ENCODE assay signal across 20 cellular contexts in genomic region chr11:68678031-68678441, GRCh38. TPM values are rescaled to one million over a fixed set of nuclear protein-coding genes. Genes with fewer than 3 reads are reported as not detected.
DNase-seq lines count a peak whose midpoint lies in the region; FAIRE-seq and TF ChIP-seq lines count a peak whose summit lies in the region.
"Had no signal": no experiment of that assay in that cellular context is flagged by ENCODE, and none has a peak within 500 bp of the region (broad histone marks: within the 10 kb centered on the region; RNA-seq: fewer than 3 reads in every experiment).

No MANE protein-coding gene starts in this region.

- H3K4me3 ChIP-seq in H1 (ENCODE audit: extremely low read depth in 1 of 4, insufficient read depth in 2 of 4, low read depth in 3 of 4, low read length in 4 of 4) (no peak overlapping the region), GM23248 (no peak overlapping the region), MM.1S (ENCODE audit: low read length) (no peak overlapping the region)
- H3K4me3 ChIP-seq: GM12878, MG63, PC-9 had no signal

- no peak overlapping the region for H3K27ac Mint-ChIP-seq in activated naive CD4-positive, alpha-beta T cell treated with anti-CD3 and anti-CD28 coated beads, Interleukin-2, amount 10 ng/mL, durations not matched to agents 7 days and 5 days
- H3K27ac Mint-ChIP-seq in activated naive CD4-positive, alpha-beta T cell treated with anti-CD3 and anti-CD28 coated beads for 36 hours, result no peak overlapping the region

- peaks cover 30% of the 10 kb centered on the region for H3K27me3 Mint-ChIP-seq in activated naive CD4-positive, alpha-beta T cell treated with anti-CD3 and anti-CD28 coated beads, Interleukin-2, amount 10 ng/mL, durations not matched to agents 7 days and 5 days
- H3K27me3 Mint-ChIP-seq in activated naive CD4-positive, alpha-beta T cell treated with anti-CD3 and anti-CD28 coated beads for 36 hours (ENCODE audit: low read depth), result peaks cover 5% of the 10 kb centered on the region

- H3K9me2 ChIP-seq in GM23248 (ENCODE audit: insufficient read depth) (no peaks in the 10 kb centered on the region), MM.1S (replicated peaks; ENCODE audit: insufficient read depth, low read length) (no peaks in the 10 kb centered on the region)
- H3K9me2 ChIP-seq: SK-N-SH had no signal

- no peaks in the 10 kb centered on the region for H3K23me2 ChIP-seq in H1 (ENCODE audit: low read depth, low read length)

- H3K4me1 Mint-ChIP-seq in activated naive CD4-positive, alpha-beta T cell treated with anti-CD3 and anti-CD28 coated beads, Interleukin-2, amount 10 ng/mL, durations not matched to agents 7 days and 5 days, result no peaks in the 10 kb centered on the region
- H3K4me1 Mint-ChIP-seq in activated naive CD4-positive, alpha-beta T cell treated with anti-CD3 and anti-CD28 coated beads for 36 hours (ENCODE audit: low read depth), result no peaks in the 10 kb centered on the region

- H4K91ac ChIP-seq in H1 (replicated peaks; ENCODE audit: insufficient read length, low read length), result peak overlapping the region; percentile 44

- no peak overlapping the region for H4K5ac ChIP-seq in H1 (ENCODE audit: insufficient read length, low read depth, low read length)

- H3K79me2 ChIP-seq in H1 (ENCODE audit: control insufficient read depth in 1 of 2, insufficient read depth in 2 of 2, low read length in 2 of 2) (no peaks in the 10 kb centered on the region), GM23248 (ENCODE audit: insufficient read depth) (no peaks in the 10 kb centered on the region), MM.1S (ENCODE audit: low read length) (no peaks in the 10 kb centered on the region)

- H3K9me3 ChIP-seq in H1 (ENCODE audit: insufficient read depth in 2 of 2, low read depth in 1 of 2, low read length in 1 of 2) (no peaks in the 10 kb centered on the region), GM23248 (ENCODE audit: low read depth) (no peaks in the 10 kb centered on the region), MM.1S (replicated peaks; ENCODE audit: insufficient read depth, low read length) (no peaks in the 10 kb centered on the region)
- H3K9me3 ChIP-seq: MG63, SK-N-SH had no signal

- in situ Hi-C loops in GM23248 (cut with MboI), result no loop called here

- TF ChIP-seq RAD21 in H1 (IDR thresholded peaks at IDR 0.05 in 1 of 2, conservative IDR thresholded peaks at IDR 0.05 in 1 of 2; ENCODE audit: low read depth in 2 of 2, low read length in 2 of 2), result no peak

- H2BK120ac ChIP-seq in H1 (replicated peaks; ENCODE audit: low read depth, low read length), result no peak overlapping the region

- no peaks in the 10 kb centered on the region; a peak in 1 of 8 replicates for H3K36me3 ChIP-seq in H1 (ENCODE audit: control insufficient read depth in 2 of 4, insufficient read depth in 4 of 4, low read length in 3 of 4)
- no peaks in the 10 kb centered on the region for H3K36me3 ChIP-seq in GM23248 (ENCODE audit: low read depth)
- no peaks in the 10 kb centered on the region for H3K36me3 ChIP-seq in MM.1S (replicated peaks; ENCODE audit: insufficient read depth, low read length)
- H3K36me3 ChIP-seq: MG63 had no signal

- no peaks in the 10 kb centered on the region for H3K79me1 ChIP-seq in H1 (ENCODE audit: low read depth, low read length)

- H3K23ac ChIP-seq in H1 (ENCODE audit: insufficient read length), result no peak overlapping the region

- no peak overlapping the region for H3K4me3 Mint-ChIP-seq in activated naive CD4-positive, alpha-beta T cell treated with anti-CD3 and anti-CD28 coated beads, Interleukin-2, amount 10 ng/mL, durations not matched to agents 7 days and 5 days
- no peak overlapping the region for H3K4me3 Mint-ChIP-seq in activated naive CD4-positive, alpha-beta T cell treated with anti-CD3 and anti-CD28 coated beads for 36 hours

- H2BK12ac ChIP-seq in H1 (ENCODE audit: low read depth, low read length), result peak overlapping the region; percentile 77; the same call in 1 of the 2 replicates

- CTCF ChIA-PET in activated naive CD4-positive, alpha-beta T cell treated with anti-CD3 and anti-CD28 coated beads, Interleukin-2, amount 10 ng/mL, durations not matched to agents 7 days and 5 days (lab: Charles Lee), result interaction anchor here (0.7 kb wide), 1 partner anchor 120 kb away, joined by 4 read pairs; no protein-coding TSS in a partner anchor
- CTCF ChIA-PET in activated naive CD4-positive, alpha-beta T cell treated with anti-CD3 and anti-CD28 coated beads for 36 hours (lab: Charles Lee), result no interaction called here
- CTCF ChIA-PET in H1 (lab: Charles Lee; ENCODE audit: partially characterized antibody), result interaction anchor here (0.6 to 1.7 kb wide), 6 partner anchors 8 to 166 kb away, joined by 3 to 6 read pairs (median 3); no protein-coding TSS in a partner anchor

- H3K4me1 ChIP-seq in H1 (replicated peaks in 1 of 4; ENCODE audit: control insufficient read depth in 3 of 4, insufficient read depth in 4 of 4, low read length in 3 of 4), result peaks cover 0 to 5% (median 2%) of the 10 kb centered on the region in 4 experiments; a peak in 4 of 7 replicates
- H3K4me1 ChIP-seq in GM23248 (ENCODE audit: insufficient read depth), result peaks cover 15% of the 10 kb centered on the region
- no peaks in the 10 kb centered on the region for H3K4me1 ChIP-seq in MM.1S (ENCODE audit: low read length)

- POLR2A ChIA-PET in H1 (lab: Charles Lee; ENCODE audit: partially characterized antibody), result interaction anchor here (0.7 to 3.0 kb wide), 5 partner anchors 7 to 130 kb away, joined by 3 to 13 read pairs (median 4); no protein-coding TSS in a partner anchor

- H2AFZ ChIP-seq in H1 (ENCODE audit: low read length) (no peak overlapping the region), GM23248 (no peak overlapping the region), MM.1S (ENCODE audit: low read length) (no peak overlapping the region)
- H2AFZ ChIP-seq: PC-9 had no signal

- H3K27me3 ChIP-seq in H1 (replicated peaks in 1 of 4; ENCODE audit: control insufficient read depth in 3 of 4, extremely low read depth in 1 of 4, insufficient read depth in 3 of 4, low read length in 3 of 4), result peaks cover 0 to 7% (median 5%) of the 10 kb centered on the region in 4 experiments; a peak in 6 of 7 replicates
- H3K27me3 ChIP-seq in GM23248 (replicated peaks; ENCODE audit: insufficient read depth), result no peaks in the 10 kb centered on the region
- peaks cover 56% of the 10 kb centered on the region for H3K27me3 ChIP-seq in MM.1S (replicated peaks; ENCODE audit: insufficient read depth, low read length)
- H3K27me3 ChIP-seq: MG63 had no signal

- 91% methylated on average over 15 of the region's 15 CpGs; no CpG with 5 or more reads in 1 of the 2 experiments for WGBS in H1 (ENCODE audit: extremely low coverage in 1 of 2, insufficient coverage in 1 of 2, insufficient read length in 1 of 2, insufficient replicate concordance in 2 of 2, low coverage in 1 of 2, low lambda C conversion rate in 2 of 2, missing lambda C conversion rate in 1 of 2), 2 experiments
- 77 to 80% methylated on average over 15 of the region's 15 CpGs for WGBS in GM23248 (ENCODE audit: low coverage in 1 of 2, low lambda C conversion rate in 2 of 2, missing lambda C conversion rate in 2 of 2), 2 experiments

- TF ChIP-seq CTCF in H1 (IDR thresholded peaks at IDR 0.05; ENCODE audit: control extremely low read depth in 1 of 3, insufficient read depth in 1 of 3, low read depth in 1 of 3, low read length in 3 of 3) (no peak), MM.1S (IDR thresholded peaks at IDR 0.05; ENCODE audit: low read length) (no peak)

- no peak overlapping the region for H3K14ac ChIP-seq in H1 (ENCODE audit: insufficient read length)

- H4K20me1 ChIP-seq in H1 (replicated peaks in 1 of 2; ENCODE audit: control insufficient read depth in 1 of 2, insufficient read depth in 2 of 2, low read length in 2 of 2) (no peaks in the 10 kb centered on the region), GM23248 (ENCODE audit: insufficient read depth) (no peaks in the 10 kb centered on the region), MM.1S (ENCODE audit: insufficient read depth, low read length) (no peaks in the 10 kb centered on the region)

- no peak overlapping the region for H4K8ac ChIP-seq in H1 (ENCODE audit: extremely low read depth, insufficient read depth, low read length)

- H3K56ac ChIP-seq in H1 (replicated peaks; ENCODE audit: insufficient read length, low read depth, low read length), result no peak overlapping the region

- no peak for TF ChIP-seq EP300 in H1 (IDR thresholded peaks at IDR 0.05; ENCODE audit: borderline replicate concordance in 1 of 2, low read depth in 2 of 2, low read length in 2 of 2)

- no peak for FAIRE-seq in H1 (lab: Jason Lieb, UNC)
- FAIRE-seq: GM12878 had no signal

- intact Hi-C loops in activated naive CD4-positive, alpha-beta T cell treated with anti-CD3 and anti-CD28 coated beads for 36 hours (cut with micrococcal nuclease), result no loop called here
- intact Hi-C loops in posterior vena cava (cut with DNase I), result no loop called here

- H3K18ac ChIP-seq in H1 (ENCODE audit: extremely low read depth, low read length), result 0 out of 2 replicates have a peak overlapping the region, but pooled peaks have one; percentile 6

- H3K9me3 Mint-ChIP-seq in activated naive CD4-positive, alpha-beta T cell treated with anti-CD3 and anti-CD28 coated beads, Interleukin-2, amount 10 ng/mL, durations not matched to agents 7 days and 5 days, result peaks cover 1% of the 10 kb centered on the region
- peaks cover 2% of the 10 kb centered on the region for H3K9me3 Mint-ChIP-seq in activated naive CD4-positive, alpha-beta T cell treated with anti-CD3 and anti-CD28 coated beads for 36 hours

- H2BK15ac ChIP-seq in H1 (ENCODE audit: low read length), result 0 out of 2 replicates have a peak overlapping the region, but pooled peaks have one; percentile 95

- H3K4me2 ChIP-seq in H1 (ENCODE audit: insufficient read depth in 1 of 2, low read depth in 2 of 2, low read length in 2 of 2) (no peak overlapping the region), GM23248 (ENCODE audit: unreplicated experiment) (no peak overlapping the region), MM.1S (ENCODE audit: low read depth, low read length) (no peak overlapping the region)

- no peak for TF ChIP-seq POLR2A in H1 (IDR thresholded peaks at IDR 0.05; ENCODE audit: control extremely low read depth in 1 of 2, low read depth in 2 of 2, low read length in 2 of 2)

- no peak overlapping the region for H3K27ac ChIP-seq in H1 (ENCODE audit: low read depth, low read length)
- H3K27ac ChIP-seq in GM23248, result no peak overlapping the region
- no peak overlapping the region for H3K27ac ChIP-seq in MM.1S (ENCODE audit: low read length)
- H3K27ac ChIP-seq: PC-9 had no signal

- no peak overlapping the region for H2AK5ac ChIP-seq in H1 (ENCODE audit: low read depth, low read length)

- H3K4ac ChIP-seq in H1 (replicated peaks; ENCODE audit: insufficient read length, low read depth, low read length), result no peak overlapping the region

- peak; percentile 8 for DNase-seq in activated naive CD4-positive, alpha-beta T cell treated with anti-CD3 and anti-CD28 coated beads, Interleukin-2, amount 10 ng/mL, durations not matched to agents 7 days and 5 days
- DNase-seq in activated naive CD4-positive, alpha-beta T cell treated with anti-CD3 and anti-CD28 coated beads for 36 hours, result no peak
- DNase-seq in D341Med (ENCODE audit: low spot score) (peak; percentile 26), H1 (ENCODE audit: low read depth in 1 of 2, low spot score in 2 of 2) (no peak), posterior vena cava (ENCODE audit: low spot score) (peak; percentile 49), NCI-H2029 treated with DMSO at 0.1 percent for 48 hours (lab: John Stamatoyannopoulos, UW) (no peak), GM23248 (no peak), MM.1S (no peak)
- DNase-seq: AML-193, GOT3, NCI-H1048, NCI-H1417 treated with DMSO at 0.1 percent for 48 hours, NCI-H187 treated with DMSO at 0.1 percent for 48 hours, NCI-H510A, NCI-H748 treated with DMSO at 0.1 percent for 48 hours had no signal

- H3F3A ChIP-seq in GM23248 (ENCODE audit: insufficient read depth), result peaks cover 15% of the 10 kb centered on the region
- H3F3A ChIP-seq in MM.1S (ENCODE audit: insufficient read depth, low read length), result no peaks in the 10 kb centered on the region

- H3K9ac ChIP-seq in H1 (replicated peaks in 1 of 4; ENCODE audit: extremely low read depth in 1 of 4, low read depth in 3 of 4, low read length in 3 of 4) (no peak overlapping the region), GM23248 (no peak overlapping the region), MM.1S (ENCODE audit: low read length) (no peak overlapping the region)
- H3K9ac ChIP-seq: SK-N-SH had no signal

- H2BK5ac ChIP-seq in H1 (ENCODE audit: low read depth, low read length), result no peak overlapping the region

- peak overlapping the region; percentile 98 for H2BK20ac ChIP-seq in H1 (ENCODE audit: low read length)

- no peaks in the 10 kb centered on the region for H3K36me3 Mint-ChIP-seq in activated naive CD4-positive, alpha-beta T cell treated with anti-CD3 and anti-CD28 coated beads, Interleukin-2, amount 10 ng/mL, durations not matched to agents 7 days and 5 days
- H3K36me3 Mint-ChIP-seq in activated naive CD4-positive, alpha-beta T cell treated with anti-CD3 and anti-CD28 coated beads for 36 hours (ENCODE audit: low read depth), result no peaks in the 10 kb centered on the region

RNA-seq across cellular contexts. Expression of gene GAL, which starts 6.3 kb away (rescaled TPM):
- 1 to 10 TPM; 3.6 to 3.9 TPM for total RNA-seq in activated naive CD4-positive, alpha-beta T cell treated with anti-CD3 and anti-CD28 coated beads for 36 hours
- total RNA-seq in H1 (2021; fragmentation: NEBNext Ultra II Directional; extraction: Animal tissue kit (Norgen Biotek cat#: 25700)), result 233 and 234 TPM in 2 replicates
- 81.8 and 124 TPM in 2 replicates for polyA plus RNA-seq in H1 (2011; rRNA removed)
- polyA plus RNA-seq in H1 (2011; cell fraction: cytosol; rRNA removed), result 93.5 TPM
- polyA plus RNA-seq in H1 (2011; cell fraction: nucleus; rRNA removed), result 72.9 TPM
- polyA plus RNA-seq in H1 (2012, experiment 1 of 2), result 113 to 133 TPM (median 127 TPM) in 4 replicates
- polyA plus RNA-seq in H1 (2012, experiment 2 of 2), result 189 TPM
- polyA plus RNA-seq in H1 (2013, experiment 1 of 2), result 495 TPM
- polyA plus RNA-seq in H1 (2013, experiment 2 of 2), result 562 TPM
- 19.7 and 28.9 TPM in 2 replicates for polyA minus RNA-seq in H1 (2011; rRNA and poly(A)+ RNA removed)
- polyA minus RNA-seq in H1 (2011; cell fraction: cytosol; rRNA and poly(A)+ RNA removed), result 55.9 TPM
- 29.4 TPM for polyA minus RNA-seq in H1 (2011; cell fraction: nucleus; rRNA and poly(A)+ RNA removed)
- total RNA-seq in posterior vena cava, result under 1 TPM in 1 of 2 donors, not detected in 1; 0.52 TPM
- total RNA-seq in GM23248 (2014; rRNA removed; shearing (Covaris generic)), result 0.97 and 1.5 TPM in 2 replicates
- polyA plus RNA-seq in GM23248 (2016; fragmentation: Nextera tagmentation; extraction: Ambion mirVana), result 22.1 and 24.7 TPM in 2 replicates
- total RNA-seq: GM12878, LHCN-M2 had no signal

Comparison
In these comparisons a context has a peak if more than half of its experiments do, and no peak if none do; other contexts are left out.
1. DNase-seq: peak in activated naive CD4-positive, alpha-beta T cell treated with anti-CD3 and anti-CD28 coated beads, Interleukin-2, amount 10 ng/mL, durations not matched to agents 7 days and 5 days (single experiment), D341Med (single experiment) and posterior vena cava (single experiment); none in activated naive CD4-positive, alpha-beta T cell treated with anti-CD3 and anti-CD28 coated beads for 36 hours (single experiment), H1 (0 of 2), NCI-H2029 treated with DMSO at 0.1 percent for 48 hours (single experiment), GM23248 (single experiment) and MM.1S (single experiment).
2. RNA of gene GAL, which starts 6.3 kb away (total RNA-seq): 233 to 234 TPM in H1; 3.6 to 3.9 TPM in activated naive CD4-positive, alpha-beta T cell treated with anti-CD3 and anti-CD28 coated beads for 36 hours, 0.97 to 1.5 TPM in GM23248 and 0.52 TPM in posterior vena cava; every median in the first group is over 10 times any median in the second.